ENCODE assay signal across 1 cellular context in genomic region chr20:63626424-63627128, GRCh38.
TF ChIP-seq lines count a peak whose summit lies in the region.

A gene with protein sequence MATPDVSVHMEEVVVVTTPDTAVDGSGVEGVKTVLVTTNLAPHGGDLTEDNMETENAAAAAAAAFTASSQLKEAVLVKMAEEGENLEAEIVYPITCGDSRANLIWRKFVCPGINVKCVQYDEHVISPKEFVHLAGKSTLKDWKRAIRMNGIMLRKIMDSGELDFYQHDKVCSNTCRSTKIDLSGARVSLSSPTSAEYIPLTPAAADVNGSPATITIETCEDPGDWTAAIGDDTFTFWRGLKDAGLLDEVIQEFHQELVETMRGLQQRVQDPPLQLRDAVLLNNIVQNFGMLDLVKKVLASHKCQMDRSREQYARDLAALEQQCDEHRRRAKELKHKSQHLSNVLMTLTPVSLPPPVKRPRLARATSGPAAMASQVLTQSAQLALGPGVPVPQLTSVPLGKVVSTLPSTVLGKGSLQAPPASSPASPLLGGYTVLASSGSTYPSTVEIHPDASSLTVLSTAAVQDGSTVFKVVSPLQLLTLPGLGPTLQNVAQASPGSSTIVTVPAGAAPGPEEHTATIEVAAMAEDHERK (minus strand): TSS chr20:63627101. CDS start chr20:63619397, 7,704 bp downstream.

TF ChIP-seq in HEK293, 187 proteins besides CTCF, POLR2A, EP300 and RAD21 (continued from another document):
- no peak for TF ChIP-seq ZNF518A (tag by site-specific recombination; conservative IDR thresholded peaks at IDR 0.05; ENCODE audit: low read depth)
- TF ChIP-seq, protein P1, sequence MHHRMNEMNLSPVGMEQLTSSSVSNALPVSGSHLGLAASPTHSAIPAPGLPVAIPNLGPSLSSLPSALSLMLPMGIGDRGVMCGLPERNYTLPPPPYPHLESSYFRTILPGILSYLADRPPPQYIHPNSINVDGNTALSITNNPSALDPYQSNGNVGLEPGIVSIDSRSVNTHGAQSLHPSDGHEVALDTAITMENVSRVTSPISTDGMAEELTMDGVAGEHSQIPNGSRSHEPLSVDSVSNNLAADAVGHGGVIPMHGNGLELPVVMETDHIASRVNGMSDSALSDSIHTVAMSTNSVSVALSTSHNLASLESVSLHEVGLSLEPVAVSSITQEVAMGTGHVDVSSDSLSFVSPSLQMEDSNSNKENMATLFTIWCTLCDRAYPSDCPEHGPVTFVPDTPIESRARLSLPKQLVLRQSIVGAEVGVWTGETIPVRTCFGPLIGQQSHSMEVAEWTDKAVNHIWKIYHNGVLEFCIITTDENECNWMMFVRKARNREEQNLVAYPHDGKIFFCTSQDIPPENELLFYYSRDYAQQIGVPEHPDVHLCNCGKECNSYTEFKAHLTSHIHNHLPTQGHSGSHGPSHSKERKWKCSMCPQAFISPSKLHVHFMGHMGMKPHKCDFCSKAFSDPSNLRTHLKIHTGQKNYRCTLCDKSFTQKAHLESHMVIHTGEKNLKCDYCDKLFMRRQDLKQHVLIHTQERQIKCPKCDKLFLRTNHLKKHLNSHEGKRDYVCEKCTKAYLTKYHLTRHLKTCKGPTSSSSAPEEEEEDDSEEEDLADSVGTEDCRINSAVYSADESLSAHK (tag by site-specific recombination; IDR thresholded peaks at IDR 0.05), result no peak
- peak; percentile 89 for TF ChIP-seq ZNF423 (tag by site-specific recombination; IDR thresholded peaks at IDR 0.05)
- TF ChIP-seq ZBTB10 (tag by site-specific recombination; IDR thresholded peaks at IDR 0.05), result 0 out of 2 replicates have a peak, but pooled peaks have one; percentile 19
- TF ChIP-seq ZNF16 (tag by site-specific recombination; IDR thresholded peaks at IDR 0.05; ENCODE audit: low read depth), result no peak
- no peak for TF ChIP-seq KLF7 (tag by site-specific recombination; IDR thresholded peaks at IDR 0.05; ENCODE audit: borderline replicate concordance)
- 0 out of 2 replicates have a peak, but pooled peaks have one; percentile 11 for TF ChIP-seq ZSCAN30 (tag by site-specific recombination; IDR thresholded peaks at IDR 0.05)
- TF ChIP-seq, protein P2, sequence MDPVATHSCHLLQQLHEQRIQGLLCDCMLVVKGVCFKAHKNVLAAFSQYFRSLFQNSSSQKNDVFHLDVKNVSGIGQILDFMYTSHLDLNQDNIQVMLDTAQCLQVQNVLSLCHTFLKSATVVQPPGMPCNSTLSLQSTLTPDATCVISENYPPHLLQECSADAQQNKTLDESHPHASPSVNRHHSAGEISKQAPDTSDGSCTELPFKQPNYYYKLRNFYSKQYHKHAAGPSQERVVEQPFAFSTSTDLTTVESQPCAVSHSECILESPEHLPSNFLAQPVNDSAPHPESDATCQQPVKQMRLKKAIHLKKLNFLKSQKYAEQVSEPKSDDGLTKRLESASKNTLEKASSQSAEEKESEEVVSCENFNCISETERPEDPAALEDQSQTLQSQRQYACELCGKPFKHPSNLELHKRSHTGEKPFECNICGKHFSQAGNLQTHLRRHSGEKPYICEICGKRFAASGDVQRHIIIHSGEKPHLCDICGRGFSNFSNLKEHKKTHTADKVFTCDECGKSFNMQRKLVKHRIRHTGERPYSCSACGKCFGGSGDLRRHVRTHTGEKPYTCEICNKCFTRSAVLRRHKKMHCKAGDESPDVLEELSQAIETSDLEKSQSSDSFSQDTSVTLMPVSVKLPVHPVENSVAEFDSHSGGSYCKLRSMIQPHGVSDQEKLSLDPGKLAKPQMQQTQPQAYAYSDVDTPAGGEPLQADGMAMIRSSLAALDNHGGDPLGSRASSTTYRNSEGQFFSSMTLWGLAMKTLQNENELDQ (tag by site-specific recombination; IDR thresholded peaks at IDR 0.05; ENCODE audit: low read depth), result no peak
- peak; percentile 86; the same call in 1 of the 2 replicates for TF ChIP-seq ZBTB48 (tag by site-specific recombination; IDR thresholded peaks at IDR 0.05)
- TF ChIP-seq MZF1 (tag by site-specific recombination; IDR thresholded peaks at IDR 0.05; ENCODE audit: borderline replicate concordance), result no peak
- no peak for TF ChIP-seq ZSCAN16 (tag by site-specific recombination; IDR thresholded peaks at IDR 0.05)
- TF ChIP-seq ZNF561 (tag by site-specific recombination; IDR thresholded peaks at IDR 0.05; ENCODE audit: borderline replicate concordance), result peak; percentile 59; the same call in 1 of the 2 replicates
- TF ChIP-seq GLIS2 (tag by site-specific recombination; IDR thresholded peaks at IDR 0.05), result peak; percentile 98
- TF ChIP-seq ZNF623 (tag by site-specific recombination; IDR thresholded peaks at IDR 0.05), result no peak
